17 cellular contexts compared by ENCODE assay signal in the genomic region with DNA sequence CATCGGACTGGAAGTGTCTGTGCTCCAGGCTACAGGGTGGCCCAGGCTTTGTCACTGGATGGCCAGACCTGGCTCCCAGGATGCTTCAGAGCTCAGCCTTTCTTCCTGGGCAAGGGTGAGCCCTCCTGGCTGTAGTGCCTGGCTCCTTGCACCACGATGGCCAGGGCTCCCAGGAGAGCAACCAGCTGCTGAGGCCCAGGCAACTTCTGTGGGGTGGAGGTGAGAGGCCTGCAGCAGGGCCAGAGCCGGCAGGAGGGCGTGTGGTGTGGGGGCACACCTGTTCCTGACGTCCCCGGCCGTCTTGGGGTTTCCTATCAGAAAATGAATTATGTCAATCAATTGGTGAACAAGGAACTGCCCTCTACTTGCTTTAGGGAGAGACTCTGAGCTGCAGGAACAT.
A peak's percentile ranks its signal among the peaks of the same experiment; 100 is the strongest.
DNase-seq lines count a peak whose midpoint lies in the region; ATAC-seq and TF ChIP-seq lines count a peak whose summit lies in the region.
"Had no signal": no experiment of that assay in that cellular context is flagged by ENCODE, and none has a peak within 500 bp of the region (broad histone marks: within the 10 kb centered on the region; RNA-seq: fewer than 3 reads in every experiment).

No MANE protein-coding gene starts in this region.

- no peak overlapping the region for H2BK12ac ChIP-seq in neuronal stem cell (ENCODE audit: low read length)

- WGBS in neuronal stem cell (ENCODE audit: extremely low coverage in 2 of 2, insufficient read length in 2 of 2, insufficient replicate concordance in 1 of 2), 2 donors = no CpG with 5 or more reads among the region's 7 CpGs

- no peak overlapping the region for H3K4me3 ChIP-seq in H7 (ENCODE audit: insufficient read depth, low read depth, low read length)
- no peak overlapping the region for H3K4me3 ChIP-seq in neuronal stem cell (ENCODE audit: low read length in 2 of 2)
- no peak overlapping the region for H3K4me3 ChIP-seq in colonic mucosa
- H3K4me3 ChIP-seq: A549; BLaER1 treated with 17β-estradiol and CSF1 and Interleukin-3, amounts not matched to agents 10 nM and 100 nM had no signal

- H2AK5ac ChIP-seq in neuronal stem cell (ENCODE audit: low read depth, low read length) = no peak overlapping the region

- H2BK15ac ChIP-seq in neuronal stem cell (ENCODE audit: low read length) = no peak overlapping the region

- no peak for TF ChIP-seq CTCF in colonic mucosa (IDR thresholded peaks at IDR 0.05)

- H4K8ac ChIP-seq in neuronal stem cell (ENCODE audit: low read depth, low read length) = no peak overlapping the region

- DNase-seq in H7 (peak; percentile 33), neuronal stem cell (ENCODE audit: low spot score) (no peak), sciatic nerve (ENCODE audit: low spot score) (peak; percentile 38), colonic mucosa (no peak), Right ventricle myocardium inferior (ENCODE audit: missing footprints) (no peak)
- no peak for DNase-seq in activated CD4-positive, alpha-beta T cell treated with anti-CD3 and anti-CD28 coated beads for 48 hours
- DNase-seq: AML-193; Caco-2; Calu3; CD4-positive, alpha-beta T cell; CD8-positive, alpha-beta T cell; DMS79 treated with DMSO at 0.1 percent for 48 hours; GF-D8 had no signal

- H3K27ac ChIP-seq in neuronal stem cell (replicated peaks; ENCODE audit: low read length) (no peak overlapping the region), colonic mucosa (no peak overlapping the region)
- H3K27ac ChIP-seq: 22Rv1; A549; BLaER1 treated with 17β-estradiol and CSF1 and Interleukin-3, amounts not matched to agents 10 nM and 100 nM; C4-2B had no signal

- H3K14ac ChIP-seq in neuronal stem cell (ENCODE audit: low read length) = no peak overlapping the region

- peak overlapping the region; percentile 15 for H3K18ac ChIP-seq in neuronal stem cell (ENCODE audit: low read length)

- peaks cover 3% of the 10 kb centered on the region for H3K79me1 ChIP-seq in neuronal stem cell (ENCODE audit: low read depth, low read length)

- no peak overlapping the region for H3K23ac ChIP-seq in neuronal stem cell (ENCODE audit: low read depth, low read length, poor library complexity)

- H2BK120ac ChIP-seq in neuronal stem cell (ENCODE audit: low read depth, low read length) = no peak overlapping the region

- H4K91ac ChIP-seq in neuronal stem cell (ENCODE audit: low read depth, low read length, poor library complexity) = no peak overlapping the region

- no peak overlapping the region for H2AFZ ChIP-seq in neuronal stem cell (ENCODE audit: low read length)

- intact Hi-C loops in sciatic nerve (cut with DNase I) = no loop called here
- intact Hi-C loops in colonic mucosa (cut with DNase I) = no loop called here
- intact Hi-C loops in Right ventricle myocardium inferior (cut with DNase I) = no loop called here

- H3K4me2 ChIP-seq in neuronal stem cell (ENCODE audit: insufficient read depth, low read length, poor library complexity, severe bottlenecking) = no peak overlapping the region
- H3K4me2 ChIP-seq: A549; BLaER1 treated with 17β-estradiol and CSF1 and Interleukin-3, amounts not matched to agents 10 nM and 100 nM had no signal

- no peaks in the 10 kb centered on the region for H3K27me3 ChIP-seq in H7 (ENCODE audit: control insufficient read depth, insufficient read depth, low read length)
- no peaks in the 10 kb centered on the region for H3K27me3 ChIP-seq in neuronal stem cell (ENCODE audit: control insufficient read depth in 3 of 3, insufficient read depth in 3 of 3, low read depth in 1 of 3, low read length in 3 of 3)
- no peaks in the 10 kb centered on the region for H3K27me3 ChIP-seq in colonic mucosa
- H3K27me3 ChIP-seq: BLaER1 treated with 17β-estradiol and CSF1 and Interleukin-3, amounts not matched to agents 10 nM and 100 nM had no signal

- H3K4me1 ChIP-seq in neuronal stem cell (ENCODE audit: control insufficient read depth in 2 of 2, insufficient read depth in 1 of 2, low read depth in 1 of 2, low read length in 2 of 2) (peaks cover 0 to 4% of the 10 kb centered on the region in 2 donors), colonic mucosa (no peaks in the 10 kb centered on the region)
- H3K4me1 ChIP-seq: A549; BLaER1 treated with 17β-estradiol and CSF1 and Interleukin-3, amounts not matched to agents 10 nM and 100 nM; Caco-2 had no signal

- no peak overlapping the region for H2BK5ac ChIP-seq in neuronal stem cell (ENCODE audit: low read length)

- ATAC-seq in sciatic nerve (no peak), Right ventricle myocardium inferior (no peak)
- ATAC-seq: A549; CD8-positive, alpha-beta T cell had no signal

- H3K4ac ChIP-seq in neuronal stem cell (ENCODE audit: low read length) = no peak overlapping the region

- H3K36me3 ChIP-seq in H7 (replicated peaks; ENCODE audit: control insufficient read depth, insufficient read depth, low read length) (no peaks in the 10 kb centered on the region), neuronal stem cell (replicated peaks in 1 of 2; ENCODE audit: control insufficient read depth in 2 of 2, insufficient read depth in 2 of 2, low read length in 2 of 2) (no peaks in the 10 kb centered on the region), colonic mucosa (no peaks in the 10 kb centered on the region)
- H3K36me3 ChIP-seq: BLaER1 treated with 17β-estradiol and CSF1 and Interleukin-3, amounts not matched to agents 10 nM and 100 nM had no signal

- H3K9ac ChIP-seq in neuronal stem cell (ENCODE audit: low read depth, low read length, poor library complexity) (no peak overlapping the region), colonic mucosa (ENCODE audit: low read depth in 2 of 2, low read length in 2 of 2) (no peak overlapping the region)
- H3K9ac ChIP-seq: BLaER1 treated with 17β-estradiol and CSF1 and Interleukin-3, amounts not matched to agents 10 nM and 100 nM had no signal

- H3K9me3 ChIP-seq in neuronal stem cell (replicated peaks in 1 of 2; ENCODE audit: control insufficient read depth in 2 of 2, insufficient read depth in 1 of 2, low read depth in 1 of 2, low read length in 2 of 2) (no peaks in the 10 kb centered on the region), colonic mucosa (no peaks in the 10 kb centered on the region)
- H3K9me3 ChIP-seq: A549, Caco-2 had no signal

Comparison
In these comparisons a context has a peak if more than half of its experiments do, and no peak if none do; other contexts are left out.
1. DNase-seq: peak in H7 (single experiment) and sciatic nerve (single experiment); none in neuronal stem cell (single experiment), colonic mucosa (single experiment), Right ventricle myocardium inferior (single experiment) and activated CD4-positive, alpha-beta T cell treated with anti-CD3 and anti-CD28 coated beads for 48 hours (single experiment).